Comparison of ENCODE assay signal across 12 cellular contexts in the genomic region with DNA sequence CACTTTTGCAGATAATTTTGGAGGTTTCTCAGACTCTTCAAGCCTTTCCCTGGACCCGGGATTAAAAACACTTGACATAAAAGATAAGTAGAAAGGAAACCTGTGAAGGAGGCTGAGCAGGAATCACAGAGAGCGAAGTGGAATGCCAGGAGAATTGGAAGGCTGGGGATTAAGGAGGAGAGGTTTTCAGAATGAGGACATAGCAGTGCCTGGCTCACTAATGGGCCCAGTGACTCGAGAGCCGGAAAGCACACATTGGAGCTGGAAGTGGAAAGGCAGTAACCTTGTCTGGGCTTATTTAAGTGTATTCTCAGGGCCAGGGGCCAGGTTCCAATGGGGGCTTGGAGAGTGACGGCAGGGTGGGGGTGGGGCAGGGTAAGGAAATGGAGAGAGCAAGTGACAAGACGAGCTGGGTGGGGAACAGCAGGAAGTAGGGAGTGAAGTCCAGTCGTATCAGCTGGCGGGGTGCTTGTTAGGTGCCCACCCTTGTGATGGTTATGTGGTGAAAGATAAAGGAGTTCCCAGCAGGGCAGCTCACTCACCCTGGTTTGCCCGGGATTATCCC. TPM values are rescaled to one million over a fixed set of nuclear protein-coding genes. Genes with fewer than 3 reads are reported as not detected.
DNase-seq lines count a peak whose midpoint lies in the region; ATAC-seq and TF ChIP-seq lines count a peak whose summit lies in the region.
"Had no signal": no experiment of that assay in that cellular context is flagged by ENCODE, and none has a peak within 500 bp of the region (broad histone marks: within the 10 kb centered on the region; RNA-seq: fewer than 3 reads in every experiment).

No MANE protein-coding gene starts in this region.

- no peak overlapping the region for H4K8ac ChIP-seq in mesendoderm (ENCODE audit: low read depth, low read length)

- H2AK5ac ChIP-seq in mesendoderm (ENCODE audit: low read length) = no peak overlapping the region

- H3K79me1 ChIP-seq in mesendoderm (ENCODE audit: low read length) = peaks cover 5% of the 10 kb centered on the region

- no peaks in the 10 kb centered on the region for H3K27me3 Mint-ChIP-seq in activated naive CD8-positive, alpha-beta T cell
- H3K27me3 Mint-ChIP-seq: type B pancreatic cell had no signal

- CTCF ChIA-PET in mammary epithelial cell (lab: Charles Lee; ENCODE audit: low non-redundant PET) = no interaction called here

- no peaks in the 10 kb centered on the region for H4K20me1 ChIP-seq in mammary epithelial cell (ENCODE audit: insufficient read depth, low read length)

- TF ChIP-seq EP300 in tibial nerve (IDR thresholded peaks at IDR 0.05) = no peak

- in situ Hi-C loops in mammary epithelial cell (cut with MboI; ENCODE audit: low sequenced_read_pairs in 2 of 2) = no loop called here

- no peak overlapping the region for H3K23ac ChIP-seq in mesendoderm (ENCODE audit: low read length)

- peaks cover 14% of the 10 kb centered on the region for H3K79me2 ChIP-seq in mammary epithelial cell (ENCODE audit: insufficient read depth, low read length)
- no peaks in the 10 kb centered on the region for H3K79me2 ChIP-seq in mesendoderm (ENCODE audit: control insufficient read depth, insufficient read depth, low read length)

- no peaks in the 10 kb centered on the region for H3K9me3 Mint-ChIP-seq in activated naive CD8-positive, alpha-beta T cell (ENCODE audit: low read depth)

- no peak overlapping the region for H3K9ac ChIP-seq in mammary epithelial cell (ENCODE audit: insufficient read depth, low read length)
- H3K9ac ChIP-seq in mesendoderm (ENCODE audit: low read length) = no peak overlapping the region

- H3K4me1 ChIP-seq in breast epithelium = peaks cover 8 to 19% of the 10 kb centered on the region in 2 donors
- H3K4me1 ChIP-seq in mammary epithelial cell (ENCODE audit: insufficient read depth, low read length) = peaks cover 24% of the 10 kb centered on the region
- peaks cover 3% of the 10 kb centered on the region for H3K4me1 ChIP-seq in mesendoderm (ENCODE audit: control insufficient read depth, low read depth, low read length)
- peaks cover 0 to 56% (median 32%) of the 10 kb centered on the region in 4 donors for H3K4me1 ChIP-seq in tibial nerve
- H3K4me1 ChIP-seq in mucosa of descending colon (ENCODE audit: low read depth) = peaks cover 7% of the 10 kb centered on the region

- no peak overlapping the region for H2AFZ ChIP-seq in mammary epithelial cell (ENCODE audit: low read depth, low read length)

- H3K4me3 ChIP-seq in breast epithelium (no peak overlapping the region), mammary epithelial cell (replicated peaks in 1 of 3; ENCODE audit: insufficient read depth in 1 of 3, low read depth in 2 of 3, low read length in 3 of 3) (no peak overlapping the region), mesendoderm (ENCODE audit: low read length) (no peak overlapping the region), tibial nerve (no peak overlapping the region), mucosa of descending colon (no peak overlapping the region)
- H3K4me3 ChIP-seq: prostate gland had no signal

- H3K27ac ChIP-seq in breast epithelium = peak overlapping the region; percentile 42 to 75
- H3K27ac ChIP-seq in mammary epithelial cell (ENCODE audit: insufficient read depth, low read depth, low read length) = no peak overlapping the region
- no peak overlapping the region for H3K27ac ChIP-seq in mesendoderm (ENCODE audit: low read depth, low read length)
- H3K27ac ChIP-seq in tibial nerve = peak overlapping the region in 3 of 4 donors; percentile 26 to 44 (median 43)
- H3K27ac ChIP-seq: foreskin keratinocyte, prostate gland had no signal

- H3K27ac Mint-ChIP-seq in activated naive CD8-positive, alpha-beta T cell = peak overlapping the region; percentile 99

- peaks cover 96% of the 10 kb centered on the region for H3K4me1 Mint-ChIP-seq in activated naive CD8-positive, alpha-beta T cell (ENCODE audit: low read depth)

- intact Hi-C loops in breast epithelium (cut with DNase I; ENCODE audit: low total_unique reads) (no loop called here), mammary epithelial cell (cut with micrococcal nuclease) (no loop called here), mucosa of descending colon (cut with DNase I, micrococcal nuclease) (no loop called here)

- peaks cover 8% of the 10 kb centered on the region for H3K36me3 Mint-ChIP-seq in activated naive CD8-positive, alpha-beta T cell

- H2BK5ac ChIP-seq in mesendoderm (ENCODE audit: low read length) = no peak overlapping the region

- no TSS peak for BruUV-seq in mammary epithelial cell (replicated peaks; lab: Mats Ljungman, UMichigan)

- H4K5ac ChIP-seq in mesendoderm (ENCODE audit: low read length) = no peak overlapping the region

- no peak overlapping the region for H2BK120ac ChIP-seq in mesendoderm (ENCODE audit: low read depth, low read length)

- H2BK15ac ChIP-seq in mesendoderm (replicated peaks; ENCODE audit: low read depth) = no peak overlapping the region

- no peak overlapping the region for H3K4ac ChIP-seq in mesendoderm (ENCODE audit: low read depth, low read length)

- ATAC-seq in mucosa of descending colon (no peak), GM21529 (IDR thresholded peaks at IDR 0.05; ENCODE audit: unreplicated experiment) (no peak), GM19397 (IDR thresholded peaks at IDR 0.05; ENCODE audit: unreplicated experiment) (no peak)

- 98% methylated on average over 8 of the region's 9 CpGs for WGBS in mammary epithelial cell (ENCODE audit: low coverage, missing lambda C conversion rate)
- no CpG with 5 or more reads among the region's 9 CpGs for WGBS in mesendoderm (ENCODE audit: extremely low coverage, insufficient coverage, low lambda C conversion rate)
- 73 to 80% methylated on average over 9 of the region's 9 CpGs for WGBS in tibial nerve, 2 donors

- no peak overlapping the region for H3K4me2 ChIP-seq in mammary epithelial cell (ENCODE audit: insufficient read depth, low read depth, low read length)
- H3K4me2 ChIP-seq in mesendoderm (ENCODE audit: low read length) = no peak overlapping the region

- peak overlapping the region; percentile 88 for H3K4me3 Mint-ChIP-seq in activated naive CD8-positive, alpha-beta T cell
- H3K4me3 Mint-ChIP-seq: type B pancreatic cell had no signal

- TF ChIP-seq CTCF in breast epithelium (IDR thresholded peaks at IDR 0.05) (no peak), mammary epithelial cell (conservative IDR thresholded peaks at IDR 0.05 in 1 of 2, IDR thresholded peaks at IDR 0.05 in 1 of 2; ENCODE audit: extremely low read depth in 1 of 2, insufficient read depth in 1 of 2, low read depth in 1 of 2, low read length in 2 of 2) (no peak), tibial nerve (IDR thresholded peaks at IDR 0.05) (no peak), mucosa of descending colon (IDR thresholded peaks at IDR 0.05) (no peak)

- no peak overlapping the region for H3K56ac ChIP-seq in mesendoderm (ENCODE audit: low read length)

- H3K9me3 ChIP-seq in breast epithelium (no peaks in the 10 kb centered on the region), mammary epithelial cell (replicated peaks; ENCODE audit: insufficient read depth, low read length) (no peaks in the 10 kb centered on the region), tibial nerve (no peaks in the 10 kb centered on the region), mucosa of descending colon (no peaks in the 10 kb centered on the region)
- H3K9me3 ChIP-seq: prostate gland had no signal

- H3K36me3 ChIP-seq in breast epithelium = no peaks in the 10 kb centered on the region
- H3K36me3 ChIP-seq in mammary epithelial cell (ENCODE audit: insufficient read depth, low read length) = no peaks in the 10 kb centered on the region
- no peaks in the 10 kb centered on the region for H3K36me3 ChIP-seq in mesendoderm (ENCODE audit: control insufficient read depth, insufficient read depth, low read length)
- no peaks in the 10 kb centered on the region for H3K36me3 ChIP-seq in tibial nerve
- H3K36me3 ChIP-seq in mucosa of descending colon (ENCODE audit: low read depth) = no peaks in the 10 kb centered on the region
- H3K36me3 ChIP-seq: prostate gland had no signal

- H3K18ac ChIP-seq in mesendoderm (ENCODE audit: low read length) = no peak overlapping the region

- H3K27me3 ChIP-seq in breast epithelium = no peaks in the 10 kb centered on the region
- H3K27me3 ChIP-seq in mammary epithelial cell (ENCODE audit: insufficient read depth, low read length) = no peaks in the 10 kb centered on the region
- H3K27me3 ChIP-seq in mesendoderm (ENCODE audit: insufficient read depth, low read length, poor library complexity) = no peaks in the 10 kb centered on the region
- H3K27me3 ChIP-seq in tibial nerve = no peaks in the 10 kb centered on the region
- H3K27me3 ChIP-seq: foreskin keratinocyte had no signal

- dilution Hi-C loops in mammary epithelial cell (cut with HindIII; ENCODE audit: low sequenced_read_pairs) = no loop called here

- no peak for TF ChIP-seq POLR2A in breast epithelium (IDR thresholded peaks at IDR 0.05)
- no peak for TF ChIP-seq POLR2A in tibial nerve (IDR thresholded peaks at IDR 0.05)

- DNase-seq in breast epithelium (ENCODE audit: low spot score in 2 of 2) (no peak), mammary epithelial cell (no peak), mesendoderm (peak; percentile 26), tibial nerve (ENCODE audit: low spot score in 2 of 2) (no peak), mucosa of descending colon (no peak)
- DNase-seq: foreskin keratinocyte, NCI-H187 treated with DMSO at 0.1 percent for 48 hours had no signal

RNA-seq across cellular contexts. Expression of gene EVL, which starts 13.1 kb away (rescaled TPM):
- 100 to 1,000 TPM in 2 of 3 donors, 10 to 100 TPM in 1; 50.7 to 116 (median 107) TPM for total RNA-seq in breast epithelium
- total RNA-seq in mammary epithelial cell = 10 to 100 TPM; 11.8 to 38.9 TPM
- 20.4 TPM for polyA plus RNA-seq in mammary epithelial cell
- polyA minus RNA-seq in mammary epithelial cell = 31.2 TPM
- 25.6 TPM for polyA plus RNA-seq in mesendoderm (2013, experiment 1 of 2)
- polyA plus RNA-seq in mesendoderm (2013, experiment 2 of 2) = 26.2 TPM
- 10 to 100 TPM; 42.6 to 94.6 (median 59.8) TPM for total RNA-seq in tibial nerve
- total RNA-seq in mucosa of descending colon = 10 to 100 TPM; 32.0 to 42.8 (median 36.0) TPM

Comparison
In these comparisons a context has a peak if more than half of its experiments do, and no peak if none do; other contexts are left out.
1. H3K27ac ChIP-seq: peak in breast epithelium (2 of 2) and tibial nerve (3 of 4); none in mammary epithelial cell (single experiment) and mesendoderm (single experiment).